14 cellular contexts compared by ENCODE assay signal in genomic region chr2:5409925-5410360, GRCh38.
DNase-seq lines count a peak whose midpoint lies in the region; ATAC-seq lines count a peak whose summit lies in the region.
"Had no signal": no experiment of that assay in that cellular context is flagged by ENCODE, and none has a peak within 500 bp of the region (broad histone marks: within the 10 kb centered on the region; RNA-seq: fewer than 3 reads in every experiment).

No MANE protein-coding gene starts in this region.

- H2AFZ ChIP-seq in Karpas-422 (ENCODE audit: low read length) = no peak overlapping the region

- no peaks in the 10 kb centered on the region for H3K9me2 ChIP-seq in Karpas-422 (replicated peaks; ENCODE audit: insufficient read depth, low read length)

- peak; percentile 84 for DNase-seq in DMS153 (lab: John Stamatoyannopoulos, UW)
- peak; percentile 98 for DNase-seq in NCI-H1694 (lab: John Stamatoyannopoulos, UW)
- DNase-seq in NCI-H748 (lab: John Stamatoyannopoulos, UW; ENCODE audit: unreplicated experiment) = peak; percentile 99
- peak; percentile 65 for DNase-seq in left kidney (ENCODE audit: low read depth, low spot score)
- DNase-seq in Karpas-422 = no peak
- no peak for DNase-seq in medulla oblongata (ENCODE audit: extremely low spot score)
- DNase-seq: activated CD4-positive, alpha-beta T cell treated with anti-CD3 and anti-CD28 coated beads for 4 hours; erythroblast; naive thymus-derived CD4-positive, alpha-beta T cell; right cardiac atrium; stimulated activated CD4-positive, alpha-beta T cell treated with anti-CD3 and anti-CD28 coated beads, Interleukin-2, amount 100 ng/mL, for 24 hours had no signal

- ATAC-seq in GM21390 (IDR thresholded peaks at IDR 0.05; ENCODE audit: unreplicated experiment) (no peak), GM21526 (IDR thresholded peaks at IDR 0.05; ENCODE audit: low FRiP score, unreplicated experiment) (no peak)
- ATAC-seq: naive thymus-derived CD4-positive, alpha-beta T cell; right cardiac atrium had no signal

- H3K36me3 ChIP-seq in Karpas-422 (ENCODE audit: insufficient read depth, low read length) = no peaks in the 10 kb centered on the region
- H3K36me3 ChIP-seq: tibial nerve had no signal

- H3K27ac ChIP-seq in Karpas-422 (ENCODE audit: low read length) = no peak overlapping the region
- H3K27ac ChIP-seq: tibial nerve had no signal

- no peak overlapping the region for H3K9ac ChIP-seq in Karpas-422 (ENCODE audit: low read length)

- no peaks in the 10 kb centered on the region for H4K20me1 ChIP-seq in Karpas-422 (ENCODE audit: insufficient read depth, low read depth, low read length)

- no peaks in the 10 kb centered on the region for H3K9me3 ChIP-seq in Karpas-422 (ENCODE audit: low read length)
- H3K9me3 ChIP-seq: tibial nerve had no signal

- no peaks in the 10 kb centered on the region for H3K27me3 ChIP-seq in Karpas-422 (ENCODE audit: low read length)
- H3K27me3 ChIP-seq: tibial nerve had no signal

- H3K4me2 ChIP-seq in Karpas-422 (ENCODE audit: low read depth, low read length, poor library complexity, severe bottlenecking) = no peak overlapping the region

- H3K4me1 ChIP-seq in Karpas-422 (ENCODE audit: low read length) = no peaks in the 10 kb centered on the region
- H3K4me1 ChIP-seq: tibial nerve had no signal

- no peaks in the 10 kb centered on the region for H3K79me2 ChIP-seq in Karpas-422 (ENCODE audit: low read length)

- H3K4me3 ChIP-seq in Karpas-422 (ENCODE audit: low read length) = no peak overlapping the region
- H3K4me3 ChIP-seq: tibial nerve had no signal

Comparison
In these comparisons a context has a peak if more than half of its experiments do, and no peak if none do; other contexts are left out.
1. DNase-seq: peak in DMS153 (single experiment), NCI-H1694 (single experiment), NCI-H748 (single experiment) and left kidney (single experiment); none in Karpas-422 (single experiment) and medulla oblongata (single experiment).